ENCODE assay signal across 1 cellular context in genomic region chr9:125241863-125242739, GRCh38.
TF ChIP-seq lines count a peak whose summit lies in the region.

No MANE protein-coding gene starts in this region.

TF ChIP-seq in K562, 482 proteins besides CTCF, POLR2A, EP300 and RAD21 (continued from another document and continues in another):
- TF ChIP-seq ZBTB40 (IDR thresholded peaks at IDR 0.05) = no peak
- TF ChIP-seq ZBTB40 (CRISPR knock-in tag; IDR thresholded peaks at IDR 0.05) = no peak
- no peak for TF ChIP-seq ZFP30 (CRISPR knock-in tag; IDR thresholded peaks at IDR 0.05; ENCODE audit: borderline replicate concordance)
- TF ChIP-seq HBP1 (CRISPR knock-in tag; IDR thresholded peaks at IDR 0.05) = peak; percentile 28; the same call in 1 of the 2 replicates
- no peak for TF ChIP-seq ZNF280A (IDR thresholded peaks at IDR 0.05; ENCODE audit: low read depth, partially characterized antibody)
- TF ChIP-seq PTRF (tag; IDR thresholded peaks at IDR 0.05) = peak; percentile 64; the same call in 1 of the 2 replicates
- no peak for TF ChIP-seq MAZ (CRISPR knock-in tag; conservative IDR thresholded peaks at IDR 0.05 in 1 of 2, IDR thresholded peaks at IDR 0.05 in 1 of 2)
- TF ChIP-seq IRF9 (tag; IDR thresholded peaks at IDR 0.05) = 0 out of 2 replicates have a peak, but pooled peaks have one; percentile 18
- 0 out of 2 replicates have a peak, but pooled peaks have one; percentile 13 for TF ChIP-seq ELF1 (tag; IDR thresholded peaks at IDR 0.05)
- TF ChIP-seq DMBX1 (CRISPR knock-in tag; IDR thresholded peaks at IDR 0.05; ENCODE audit: borderline replicate concordance) = peak; percentile 63
- TF ChIP-seq PTTG1 (tag; IDR thresholded peaks at IDR 0.05; ENCODE audit: low read depth) = peak; percentile 81
- TF ChIP-seq ZNF445 (CRISPR knock-in tag; IDR thresholded peaks at IDR 0.05; ENCODE audit: low read depth) = no peak
- TF ChIP-seq RHOXF2B (CRISPR knock-in tag; conservative IDR thresholded peaks at IDR 0.05) = peak; percentile 62; the same call in 1 of the 2 replicates
- TF ChIP-seq NR2C1 (IDR thresholded peaks at IDR 0.05) = no peak
- TF ChIP-seq NR2C1 (tag; IDR thresholded peaks at IDR 0.05) = no peak
- peak; percentile 15; the same call in 1 of the 2 replicates for TF ChIP-seq SMAD4 (CRISPR knock-in tag; conservative IDR thresholded peaks at IDR 0.05)
- TF ChIP-seq FOXM1 (IDR thresholded peaks at IDR 0.05; ENCODE audit: low read depth) = no peak
- 0 out of 2 replicates have a peak, but pooled peaks have one; percentile 9 for TF ChIP-seq FOXM1 (CRISPR knock-in tag; IDR thresholded peaks at IDR 0.05; ENCODE audit: low read depth)
- TF ChIP-seq NFXL1 (CRISPR knock-in tag; IDR thresholded peaks at IDR 0.05) = no peak
- no peak for TF ChIP-seq MIER1 (IDR thresholded peaks at IDR 0.05; ENCODE audit: low read depth)
- peak; percentile 75; the same call in 1 of the 2 replicates for TF ChIP-seq TCF15 (CRISPR knock-in tag; IDR thresholded peaks at IDR 0.05)
- peak; percentile 65; the same call in 1 of the 2 replicates for TF ChIP-seq BRD4 (IDR thresholded peaks at IDR 0.05)
- no peak for TF ChIP-seq NFE2 (IDR thresholded peaks at IDR 0.05; ENCODE audit: low read depth)
- no peak for TF ChIP-seq ZNF740 (CRISPR knock-in tag; IDR thresholded peaks at IDR 0.05)
- no peak for TF ChIP-seq ZNF740 (tag; IDR thresholded peaks at IDR 0.05)
- TF ChIP-seq SPI1 (IDR thresholded peaks at IDR 0.05; ENCODE audit: borderline replicate concordance, low read depth, low read length) = peak; percentile 32; the same call in 1 of the 2 replicates
- TF ChIP-seq ZBTB11 (CRISPR knock-in tag; IDR thresholded peaks at IDR 0.05) = 0 out of 6 replicates have a peak, but pooled peaks of 1 of the 3 experiments have one; percentile 18
- TF ChIP-seq CHD2 (IDR thresholded peaks at IDR 0.05; ENCODE audit: low read depth, low read length) = no peak
- peak; percentile 56 for TF ChIP-seq KDM5B (IDR thresholded peaks at IDR 0.05; ENCODE audit: insufficient replicate concordance, low read depth, low read length)
- TF ChIP-seq SRSF3 (IDR thresholded peaks at IDR 0.05; ENCODE audit: insufficient read depth, low read length) = 0 out of 2 replicates have a peak, but pooled peaks have one; percentile 68
- 0 out of 2 replicates have a peak, but pooled peaks have one; percentile 10 for TF ChIP-seq ZNF384 (IDR thresholded peaks at IDR 0.05; ENCODE audit: low read depth, low read length)
- no peak for TF ChIP-seq NELFE (IDR thresholded peaks at IDR 0.05; ENCODE audit: insufficient read depth, insufficient read length)
- TF ChIP-seq ZKSCAN8 (CRISPR knock-in tag; IDR thresholded peaks at IDR 0.05) = no peak
- no peak for TF ChIP-seq CLOCK (CRISPR knock-in tag; IDR thresholded peaks at IDR 0.05; ENCODE audit: borderline replicate concordance)
- peak; percentile 18; the same call in 1 of the 2 replicates for TF ChIP-seq HMBOX1 (IDR thresholded peaks at IDR 0.05)
- TF ChIP-seq CXXC5 (CRISPR knock-in tag; IDR thresholded peaks at IDR 0.05) = peak; percentile 49
- TF ChIP-seq TEAD4 (IDR thresholded peaks at IDR 0.05; ENCODE audit: low read length) = peak; percentile 55; the same call in 1 of the 2 replicates
- TF ChIP-seq TEAD4 (CRISPR knock-in tag; IDR thresholded peaks at IDR 0.05; ENCODE audit: borderline replicate concordance) = 0 out of 2 replicates have a peak, but pooled peaks have one; percentile 67
